ENCODE assay signal across 12 cellular contexts in genomic region chr4:3013839-3014350, GRCh38. TPM values are rescaled to one million over a fixed set of nuclear protein-coding genes. Genes with fewer than 3 reads are reported as not detected.
DNase-seq lines count a peak whose midpoint lies in the region; ATAC-seq, FAIRE-seq and TF ChIP-seq lines count a peak whose summit lies in the region.
"Had no signal": no experiment of that assay in that cellular context is flagged by ENCODE, and none has a peak within 500 bp of the region (broad histone marks: within the 10 kb centered on the region; RNA-seq: fewer than 3 reads in every experiment).

No MANE protein-coding gene starts in this region.

- peak overlapping the region in 1 of 9 donors; percentile 45 for H3K27ac Mint-ChIP-seq in naive thymus-derived CD4-positive, alpha-beta T cell
- H3K27ac Mint-ChIP-seq: stimulated activated naive B cell treated with anti-CD40 and anti-IgM and Interleukin-4, amounts not matched to agents 10 μg/mL and 1 μg/mL and 100 μg/mL, for 72 hours; WTC11 had no signal

- peaks cover 18% of the 10 kb centered on the region for H3K27me3 Mint-ChIP-seq in activated T-cell treated with anti-CD3 and anti-CD28 coated beads, Interleukin-2, amount 50 U/mL, for 4 hours (ENCODE audit: low read depth)
- peaks cover 0 to 2% (median 0%) of the 10 kb centered on the region in 5 donors for H3K27me3 Mint-ChIP-seq in naive thymus-derived CD4-positive, alpha-beta T cell
- H3K27me3 Mint-ChIP-seq: stimulated activated naive B cell treated with anti-CD40 and anti-IgM and Interleukin-4, amounts not matched to agents 10 μg/mL and 1 μg/mL and 100 μg/mL, for 72 hours had no signal

- H3K27me3 ChIP-seq in small intestine (ENCODE audit: control insufficient read depth in 2 of 2, insufficient read depth in 2 of 2, low read length in 2 of 2) (no peaks in the 10 kb centered on the region), gastrocnemius medialis (no peaks in the 10 kb centered on the region)
- H3K27me3 ChIP-seq in naive thymus-derived CD4-positive, alpha-beta T cell (ENCODE audit: control insufficient read depth in 2 of 2, insufficient read depth in 2 of 2, low read length in 2 of 2): no peaks in the 10 kb centered on the region

- in situ Hi-C loops in gastrocnemius medialis (cut with MboI; ENCODE audit: low sequenced_read_pairs in 4 of 4): no loop called here

- H3K4me3 ChIP-seq in small intestine (ENCODE audit: low read depth in 1 of 2, low read length in 2 of 2) (no peak overlapping the region), gastrocnemius medialis (no peak overlapping the region)
- no peak overlapping the region for H3K4me3 ChIP-seq in naive thymus-derived CD4-positive, alpha-beta T cell (ENCODE audit: low read length)

- H3K9me3 Mint-ChIP-seq in activated T-cell treated with anti-CD3 and anti-CD28 coated beads, Interleukin-2, amount 50 U/mL, for 4 hours: no peaks in the 10 kb centered on the region
- H3K9me3 Mint-ChIP-seq in naive thymus-derived CD4-positive, alpha-beta T cell: no peaks in the 10 kb centered on the region
- H3K9me3 Mint-ChIP-seq: stimulated activated naive B cell treated with anti-CD40 and anti-IgM and Interleukin-4, amounts not matched to agents 10 μg/mL and 1 μg/mL and 100 μg/mL, for 72 hours; WTC11 had no signal

- H3K36me3 ChIP-seq in small intestine (ENCODE audit: control insufficient read depth in 2 of 2, insufficient read depth in 2 of 2, low read length in 2 of 2) (no peaks in the 10 kb centered on the region), gastrocnemius medialis (no peaks in the 10 kb centered on the region)
- no peaks in the 10 kb centered on the region for H3K36me3 ChIP-seq in naive thymus-derived CD4-positive, alpha-beta T cell (ENCODE audit: control insufficient read depth in 2 of 3, insufficient read depth in 3 of 3, low read length in 3 of 3)

- H3K4me1 Mint-ChIP-seq in activated T-cell treated with anti-CD3 and anti-CD28 coated beads, Interleukin-2, amount 50 U/mL, for 4 hours (ENCODE audit: low read depth): peaks cover 7% of the 10 kb centered on the region
- peaks cover 0 to 14% (median 0%) of the 10 kb centered on the region in 7 donors for H3K4me1 Mint-ChIP-seq in naive thymus-derived CD4-positive, alpha-beta T cell
- H3K4me1 Mint-ChIP-seq: WTC11 had no signal

- ATAC-seq in activated T-cell treated with anti-CD3 and anti-CD28 coated beads, Interleukin-2, amount 50 U/mL, for 4 hours: peak; percentile 82 to 85
- ATAC-seq in HG03378 (IDR thresholded peaks at IDR 0.05; ENCODE audit: unreplicated experiment) (peak; percentile 53), GM21528 (IDR thresholded peaks at IDR 0.05; ENCODE audit: low FRiP score, unreplicated experiment) (no peak), gastrocnemius medialis (no peak)
- no peak for ATAC-seq in naive thymus-derived CD4-positive, alpha-beta T cell
- ATAC-seq: WTC11 had no signal

- no peaks in the 10 kb centered on the region for H3K36me3 Mint-ChIP-seq in activated T-cell treated with anti-CD3 and anti-CD28 coated beads, Interleukin-2, amount 50 U/mL, for 4 hours (ENCODE audit: insufficient read depth)
- peaks cover 0 to 2% (median 0%) of the 10 kb centered on the region in 5 donors for H3K36me3 Mint-ChIP-seq in naive thymus-derived CD4-positive, alpha-beta T cell
- H3K36me3 Mint-ChIP-seq: stimulated activated naive B cell treated with anti-CD40 and anti-IgM and Interleukin-4, amounts not matched to agents 10 μg/mL and 1 μg/mL and 100 μg/mL, for 72 hours; WTC11 had no signal

- no peak for FAIRE-seq in small intestine (lab: Jason Lieb, UNC)

- CTCF ChIA-PET in naive thymus-derived CD4-positive, alpha-beta T cell (lab: Charles Lee): interaction anchor here (0.7 kb wide), 1 partner anchor 14 kb away, joined by 3 read pairs; no protein-coding TSS in a partner anchor

- H3K4me1 ChIP-seq in small intestine (ENCODE audit: control insufficient read depth in 2 of 2, insufficient read depth in 1 of 2, low read depth in 1 of 2, low read length in 1 of 2) (peaks cover 0 to 4% of the 10 kb centered on the region in 2 donors), gastrocnemius medialis (no peaks in the 10 kb centered on the region)
- no peaks in the 10 kb centered on the region for H3K4me1 ChIP-seq in naive thymus-derived CD4-positive, alpha-beta T cell (ENCODE audit: control insufficient read depth in 2 of 2, insufficient read depth in 2 of 2, low read length in 2 of 2)

- TF ChIP-seq CTCF in GM20000 (IDR thresholded peaks at IDR 0.05; ENCODE audit: extremely low read depth, missing control alignments) (no peak), gastrocnemius medialis (IDR thresholded peaks at IDR 0.05 in 4 of 5, conservative IDR thresholded peaks at IDR 0.05 in 1 of 5) (no peak)

- no peak overlapping the region for H3K27ac ChIP-seq in small intestine (ENCODE audit: low read depth in 1 of 2, low read length in 1 of 2)
- no peak overlapping the region for H3K27ac ChIP-seq in gastrocnemius medialis
- no peak overlapping the region for H3K27ac ChIP-seq in naive thymus-derived CD4-positive, alpha-beta T cell (ENCODE audit: low read depth, low read length)

- 12 to 49% (median 20%) methylated on average over 8 of the region's 8 CpGs for WGBS in small intestine, 3 donors

- no peak overlapping the region for H3K4me3 Mint-ChIP-seq in activated T-cell treated with anti-CD3 and anti-CD28 coated beads, Interleukin-2, amount 50 U/mL, for 4 hours
- H3K4me3 Mint-ChIP-seq in naive thymus-derived CD4-positive, alpha-beta T cell: no peak overlapping the region
- H3K4me3 Mint-ChIP-seq: stimulated activated naive B cell treated with anti-CD40 and anti-IgM and Interleukin-4, amounts not matched to agents 10 μg/mL and 1 μg/mL and 100 μg/mL, for 72 hours; WTC11 had no signal

- POLR2A ChIA-PET in naive thymus-derived CD4-positive, alpha-beta T cell (lab: Charles Lee): no interaction called here

- intact Hi-C loops in gastrocnemius medialis (cut with DNase I; ENCODE audit: low total_unique reads): no loop called here
- intact Hi-C loops in naive thymus-derived CD4-positive, alpha-beta T cell (cut with micrococcal nuclease): no loop called here

- DNase-seq in activated T-cell treated with anti-CD3 and anti-CD28 coated beads, Interleukin-2, amount 50 U/mL, for 4 hours: no peak
- no peak for DNase-seq in activated T-cell treated with anti-CD3 and anti-CD28 coated beads for 4 hours
- peak; percentile 72 for DNase-seq in GM20000 (ENCODE audit: low spot score)
- peak; percentile 82 for DNase-seq in small intestine
- DNase-seq in gastrocnemius medialis: no peak
- DNase-seq in naive thymus-derived CD4-positive, alpha-beta T cell: no peak
- DNase-seq: left cardiac atrium; right cardiac atrium; stimulated activated naive B cell treated with anti-CD40 and anti-IgM and Interleukin-4, amounts not matched to agents 10 μg/mL and 1 μg/mL and 100 μg/mL, for 72 hours had no signal

- H3K9me3 ChIP-seq in small intestine (ENCODE audit: control insufficient read depth, low read depth) (no peaks in the 10 kb centered on the region), gastrocnemius medialis (no peaks in the 10 kb centered on the region)
- no peaks in the 10 kb centered on the region for H3K9me3 ChIP-seq in naive thymus-derived CD4-positive, alpha-beta T cell (ENCODE audit: control insufficient read depth in 2 of 3, low read length in 3 of 3)

- no peak for TF ChIP-seq POLR2A in gastrocnemius medialis (IDR thresholded peaks at IDR 0.05)

RNA-seq across cellular contexts. Expression of gene GRK4, which starts 50.5 kb away (rescaled TPM):
- 1 to 10 TPM; 2.7 to 3.0 (median 2.9) TPM for total RNA-seq in activated T-cell treated with anti-CD3 and anti-CD28 coated beads, Interleukin-2, amount 50 U/mL, for 4 hours
- 1 to 10 TPM; 1.1 to 3.8 (median 1.8) TPM for polyA plus RNA-seq in small intestine
- total RNA-seq in gastrocnemius medialis: 1 to 10 TPM; 2.8 to 5.8 (median 3.7) TPM
- 1 to 10 TPM; 1.7 to 4.0 (median 2.8) TPM for total RNA-seq in naive thymus-derived CD4-positive, alpha-beta T cell
- 1 to 10 TPM; 1.7 to 2.1 TPM for polyA plus RNA-seq in naive thymus-derived CD4-positive, alpha-beta T cell

RNA-seq across cellular contexts. Expression of gene NOP14, which starts 50.7 kb away (rescaled TPM):
- 100 to 1,000 TPM; 165 to 187 (median 179) TPM for total RNA-seq in activated T-cell treated with anti-CD3 and anti-CD28 coated beads, Interleukin-2, amount 50 U/mL, for 4 hours
- 10 to 100 TPM in 2 of 3 donors, 1 to 10 TPM in 1; 10.0 to 26.3 (median 10.5) TPM for polyA plus RNA-seq in small intestine
- 10 to 100 TPM; 16.6 to 46.2 (median 36.2) TPM for total RNA-seq in gastrocnemius medialis
- total RNA-seq in naive thymus-derived CD4-positive, alpha-beta T cell: 10 to 100 TPM; 23.1 to 59.8 (median 43.9) TPM
- 10 to 100 TPM; 12.6 to 33.7 TPM for polyA plus RNA-seq in naive thymus-derived CD4-positive, alpha-beta T cell

Comparison
In these comparisons a context has a peak if more than half of its experiments do, and no peak if none do; other contexts are left out.
1. ATAC-seq: peak in activated T-cell treated with anti-CD3 and anti-CD28 coated beads, Interleukin-2, amount 50 U/mL, for 4 hours (2 of 2) and HG03378 (single experiment); none in GM21528 (single experiment), gastrocnemius medialis (0 of 2) and naive thymus-derived CD4-positive, alpha-beta T cell (single experiment).
2. DNase-seq: peak in GM20000 (single experiment) and small intestine (single experiment); none in activated T-cell treated with anti-CD3 and anti-CD28 coated beads, Interleukin-2, amount 50 U/mL, for 4 hours (single experiment), activated T-cell treated with anti-CD3 and anti-CD28 coated beads for 4 hours (single experiment), gastrocnemius medialis (0 of 2) and naive thymus-derived CD4-positive, alpha-beta T cell (0 of 9).